ENCODE assay signal across 20 cellular contexts in genomic region chr6:136950436-136950835, GRCh38. TPM values are rescaled to one million over a fixed set of nuclear protein-coding genes. Genes with fewer than 3 reads are reported as not detected.
"Had no signal": no experiment of that assay in that cellular context is flagged by ENCODE, and none has a peak within 500 bp of the region (broad histone marks: within the 10 kb centered on the region; RNA-seq: fewer than 3 reads in every experiment).

No MANE protein-coding gene starts in this region.

- H3K27ac ChIP-seq: thyroid gland had no signal

- ATAC-seq: activated T-cell treated with anti-CD3 and anti-CD28 coated beads, Interleukin-2, amount 50 U/mL, for 4 hours; esophagus mucosa; natural killer cell treated with Interleukin-12 subunit alpha and Interleukin-12 subunit beta and Interleukin-15 and Interleukin-18, amount 100 ng/mL, for 72 hours had no signal

- H3K4me3 ChIP-seq: thyroid gland had no signal

- H3K36me3 ChIP-seq: thyroid gland had no signal

- H3K27me3 ChIP-seq: thyroid gland had no signal

- H3K27ac Mint-ChIP-seq: activated CD4-positive, alpha-beta T cell treated with anti-CD3 and anti-CD28 coated beads, Interleukin-2, amount 10 ng/mL, durations not matched to agents 24 days and 14 days; activated naive CD4-positive, alpha-beta T cell treated with anti-CD3 and anti-CD28 coated beads, Interleukin-2, amount 10 ng/mL, durations not matched to agents 7 days and 5 days; natural killer cell treated with Interleukin-12 subunit alpha and Interleukin-12 subunit beta and Interleukin-15 and Interleukin-18, amount 100 ng/mL, for 72 hours had no signal

- H3K9me3 ChIP-seq: thyroid gland had no signal

- H3K4me1 Mint-ChIP-seq: activated CD4-positive, alpha-beta T cell treated with anti-CD3 and anti-CD28 coated beads, Interleukin-2, amount 10 ng/mL, durations not matched to agents 24 days and 14 days; activated naive CD4-positive, alpha-beta T cell treated with anti-CD3 and anti-CD28 coated beads, Interleukin-2, amount 10 ng/mL, durations not matched to agents 7 days and 5 days; central memory CD8-positive, alpha-beta T cell had no signal

- H3K36me3 Mint-ChIP-seq: activated naive CD4-positive, alpha-beta T cell treated with anti-CD3 and anti-CD28 coated beads, Interleukin-2, amount 10 ng/mL, durations not matched to agents 7 days and 5 days; natural killer cell treated with Interleukin-12 subunit alpha and Interleukin-12 subunit beta and Interleukin-15 and Interleukin-18, amount 100 ng/mL, for 72 hours had no signal

- H3K9me3 Mint-ChIP-seq: activated CD4-positive, alpha-beta T cell treated with anti-CD3 and anti-CD28 coated beads, Interleukin-2, amount 10 ng/mL, durations not matched to agents 24 days and 14 days; activated naive CD4-positive, alpha-beta T cell treated with anti-CD3 and anti-CD28 coated beads, Interleukin-2, amount 10 ng/mL, durations not matched to agents 7 days and 5 days; central memory CD8-positive, alpha-beta T cell; natural killer cell treated with Interleukin-12 subunit alpha and Interleukin-12 subunit beta and Interleukin-15 and Interleukin-18, amount 100 ng/mL, for 72 hours had no signal

- H3K4me3 Mint-ChIP-seq: activated CD4-positive, alpha-beta T cell treated with anti-CD3 and anti-CD28 coated beads, Interleukin-2, amount 10 ng/mL, durations not matched to agents 24 days and 14 days; activated naive CD4-positive, alpha-beta T cell treated with anti-CD3 and anti-CD28 coated beads, Interleukin-2, amount 10 ng/mL, durations not matched to agents 7 days and 5 days; activated T-cell treated with anti-CD3 and anti-CD28 coated beads, Interleukin-2, amount 50 U/mL, for 4 hours; central memory CD8-positive, alpha-beta T cell; natural killer cell treated with Interleukin-12 subunit alpha and Interleukin-12 subunit beta and Interleukin-15 and Interleukin-18, amount 100 ng/mL, for 72 hours had no signal

- DNase-seq: activated CD4-positive, alpha-beta T cell treated with anti-CD3 and anti-CD28 coated beads, Interleukin-2, amount 10 ng/mL, durations not matched to agents 24 days and 14 days; activated CD8-positive, alpha-beta memory T cell treated with anti-CD3 and anti-CD28 coated beads, Interleukin-2, amount 50 U/mL, for 4 hours; activated effector memory CD4-positive, alpha-beta T cell treated with Interleukin-2 at 50 U/mL for 16 hours; activated naive CD4-positive, alpha-beta T cell treated with anti-CD3 and anti-CD28 coated beads, Interleukin-2, amount 10 ng/mL, durations not matched to agents 7 days and 5 days; activated T-cell treated with anti-CD3 and anti-CD28 coated beads, Interleukin-2, amount 50 U/mL, for 4 hours; aorta; cortex of kidney; occipital lobe; stimulated activated CD4-positive, alpha-beta T cell treated with anti-CD3 and anti-CD28 coated beads, Interleukin-2, amount 100 ng/mL, for 24 hours; stimulated activated naive CD4-positive, alpha-beta T cell treated with Interleukin-2 at 50 U/mL for 16 hours; T-helper 1 cell; T-helper 9 cell; thyroid gland had no signal

- H3K4me1 ChIP-seq: thyroid gland had no signal

RNA-seq across cellular contexts. Expression of gene SLC35D3, which starts 28.3 kb away (rescaled TPM):
- total RNA-seq: activated CD4-positive, alpha-beta T cell treated with anti-CD3 and anti-CD28 coated beads, Interleukin-2, amount 10 ng/mL, durations not matched to agents 24 days and 14 days; activated T-cell treated with anti-CD3 and anti-CD28 coated beads, Interleukin-2, amount 50 U/mL, for 4 hours; aorta; esophagus mucosa; mesenteric fat pad; natural killer cell treated with Interleukin-12 subunit alpha and Interleukin-12 subunit beta and Interleukin-15 and Interleukin-18, amount 100 ng/mL, for 72 hours; occipital lobe; posterior vena cava; subcutaneous adipose tissue; thyroid gland; ureter had no signal
